Comparison of ENCODE assay signal across 15 cellular contexts in genomic region chr12:76055393-76055792, GRCh38.
"Had no signal": no experiment of that assay in that cellular context is flagged by ENCODE, and none has a peak within 500 bp of the region (broad histone marks: within the 10 kb centered on the region; RNA-seq: fewer than 3 reads in every experiment).

No MANE protein-coding gene starts in this region.

- H3K4me1 ChIP-seq: esophagus muscularis mucosa had no signal

- H3K9me3 Mint-ChIP-seq: activated CD4-positive, alpha-beta memory T cell treated with anti-CD3 and anti-CD28 coated beads, Interleukin-2, amount 10 ng/mL, durations not matched to agents 7 days and 5 days; activated T-cell treated with anti-CD3 and anti-CD28 coated beads, Interleukin-2, amount 50 U/mL, for 4 hours; naive thymus-derived CD8-positive, alpha-beta T cell; stimulated activated effector memory CD8-positive, alpha-beta T cell treated with anti-CD3 and anti-CD28 coated beads, Interleukin-12 subunit alpha, Interleukin-12 subunit beta, amount 100 ng/mL, for 72 hours; T-cell had no signal

- H3K27ac Mint-ChIP-seq: activated CD4-positive, alpha-beta memory T cell treated with anti-CD3 and anti-CD28 coated beads, Interleukin-2, amount 10 ng/mL, durations not matched to agents 7 days and 5 days; naive thymus-derived CD8-positive, alpha-beta T cell; stimulated activated effector memory CD8-positive, alpha-beta T cell treated with anti-CD3 and anti-CD28 coated beads, Interleukin-12 subunit alpha, Interleukin-12 subunit beta, amount 100 ng/mL, for 72 hours; T-cell had no signal

- ATAC-seq: activated T-cell treated with anti-CD3 and anti-CD28 coated beads, Interleukin-2, amount 50 U/mL, for 4 hours; left lobe of liver; naive thymus-derived CD8-positive, alpha-beta T cell; stimulated activated effector memory CD8-positive, alpha-beta T cell treated with anti-CD3 and anti-CD28 coated beads, Interleukin-12 subunit alpha, Interleukin-12 subunit beta, amount 100 ng/mL, for 72 hours; T-cell had no signal

- H3K27me3 Mint-ChIP-seq: activated CD4-positive, alpha-beta memory T cell treated with anti-CD3 and anti-CD28 coated beads, Interleukin-2, amount 10 ng/mL, durations not matched to agents 7 days and 5 days; naive thymus-derived CD8-positive, alpha-beta T cell; T-cell had no signal

- H3K27ac ChIP-seq: cardiac muscle cell, esophagus muscularis mucosa had no signal

- H3K4me3 Mint-ChIP-seq: activated CD4-positive, alpha-beta memory T cell treated with anti-CD3 and anti-CD28 coated beads, Interleukin-2, amount 10 ng/mL, durations not matched to agents 7 days and 5 days; activated T-cell treated with anti-CD3 and anti-CD28 coated beads, Interleukin-2, amount 50 U/mL, for 4 hours; naive thymus-derived CD8-positive, alpha-beta T cell; stimulated activated effector memory CD8-positive, alpha-beta T cell treated with anti-CD3 and anti-CD28 coated beads, Interleukin-12 subunit alpha, Interleukin-12 subunit beta, amount 100 ng/mL, for 72 hours; T-cell had no signal

- H3K9me3 ChIP-seq: esophagus muscularis mucosa had no signal

- H3K4me3 ChIP-seq: cardiac muscle cell, esophagus muscularis mucosa had no signal

- DNase-seq: activated CD4-positive, alpha-beta memory T cell treated with anti-CD3 and anti-CD28 coated beads, Interleukin-2, amount 10 ng/mL, durations not matched to agents 7 days and 5 days; activated CD4-positive, alpha-beta T cell treated with anti-CD3 and anti-CD28 coated beads for 1 hour; activated effector memory CD4-positive, alpha-beta T cell treated with Interleukin-2 at 50 U/mL for 16 hours; activated naive CD4-positive, alpha-beta T cell treated with anti-CD3 and anti-CD28 coated beads, Interleukin-2, amount 50 U/mL, for 16 hours; activated T-cell treated with anti-CD3 and anti-CD28 coated beads, Interleukin-2, amount 50 U/mL, for 4 hours; hypothalamus; naive thymus-derived CD8-positive, alpha-beta T cell; stimulated activated CD4-positive, alpha-beta T cell treated with anti-CD3 and anti-CD28 coated beads, Interleukin-12 subunit alpha, Interleukin-12 subunit beta, amount 100 ng/mL, for 4 hours; stimulated activated CD4-positive, alpha-beta T cell treated with anti-CD3 and anti-CD28 coated beads, Interleukin-2, amount 100 ng/mL, for 24 hours; T-cell; T-helper 9 cell had no signal

- H3K27me3 ChIP-seq: cardiac muscle cell, esophagus muscularis mucosa had no signal
